Comparison of ENCODE assay signal across 1 cellular context in the genomic region with DNA sequence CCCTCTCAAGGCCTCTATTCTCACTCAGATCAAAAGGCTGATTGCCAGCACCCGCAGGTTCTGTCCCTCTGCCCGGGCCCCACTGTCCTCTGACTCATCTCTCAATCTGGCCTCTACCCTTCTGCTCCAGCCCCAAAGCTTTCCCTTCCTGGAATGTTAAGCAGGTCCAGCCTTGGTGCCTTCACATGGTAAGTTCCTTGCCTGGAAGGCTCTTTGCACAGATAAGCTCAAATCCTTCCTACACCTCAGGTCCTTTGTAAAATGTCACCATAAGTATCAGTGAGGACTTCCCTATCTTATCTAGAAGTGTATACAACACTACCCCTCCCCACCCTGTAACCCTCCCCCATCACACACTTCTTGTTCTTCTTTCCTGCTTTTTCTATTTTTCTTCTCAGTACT.
TF ChIP-seq lines count a peak whose summit lies in the region.

No MANE protein-coding gene starts in this region.

TF ChIP-seq in IMR-90, 13 proteins besides CTCF, POLR2A, EP300 and RAD21:
- TF ChIP-seq FOS (IDR thresholded peaks at IDR 0.05; ENCODE audit: low read depth, low read length): peak; percentile 37; the same call in 1 of the 2 replicates
- TF ChIP-seq MXI1 (IDR thresholded peaks at IDR 0.05; ENCODE audit: borderline replicate concordance, low read depth, low read length): no peak
